Comparison of ENCODE assay signal across 16 cellular contexts in genomic region chr15:98123297-98123696, GRCh38.
"Had no signal": no experiment of that assay in that cellular context is flagged by ENCODE, and none has a peak within 500 bp of the region (broad histone marks: within the 10 kb centered on the region; RNA-seq: fewer than 3 reads in every experiment).

No MANE protein-coding gene starts in this region.

- H3K36me3 ChIP-seq: colonic mucosa, gastrocnemius medialis, heart left ventricle, lower lobe of right lung, tibial nerve had no signal

- H3K4me1 ChIP-seq: colonic mucosa, gastrocnemius medialis, heart left ventricle, lower lobe of right lung, tibial nerve had no signal

- H3K9me3 ChIP-seq: colonic mucosa, gastrocnemius medialis, heart left ventricle, lower lobe of right lung, tibial nerve had no signal

- ATAC-seq: activated CD8-positive, alpha-beta T cell treated with anti-CD3 and anti-CD28 coated beads, Interleukin-2, amount 10 ng/mL, durations not matched to agents 7 days and 5 days; activated naive CD4-positive, alpha-beta T cell treated with anti-CD3 and anti-CD28 coated beads, Interleukin-2, amount 50 U/mL, for 72 hours; gastrocnemius medialis; heart left ventricle; left colon; stimulated activated memory B cell treated with anti-CD40 and anti-IgM and Interleukin-4, amounts not matched to agents 10 μg/mL and 1 μg/mL and 100 μg/mL, for 72 hours had no signal

- H3K27ac ChIP-seq: colonic mucosa, gastrocnemius medialis, lower lobe of right lung had no signal

- DNase-seq: activated B cell treated with CpG ODN at 0.5 μM for 24 hours; activated CD4-positive, alpha-beta T cell treated with anti-CD3 and anti-CD28 coated beads, Interleukin-2, amount 10 ng/mL, durations not matched to agents 24 days and 14 days; activated CD8-positive, alpha-beta memory T cell treated with anti-CD3 and anti-CD28 coated beads, Interleukin-2, amount 50 U/mL, for 4 hours; activated CD8-positive, alpha-beta T cell treated with anti-CD3 and anti-CD28 coated beads, Interleukin-2, amount 10 ng/mL, durations not matched to agents 7 days and 5 days; activated gamma-delta T cell; activated T-cell treated with anti-CD3 and anti-CD28 coated beads, Interleukin-2, amount 50 U/mL, for 48 hours; amygdala; central memory CD4-positive, alpha-beta T cell; colonic mucosa; gastrocnemius medialis; heart left ventricle; left colon; lower lobe of right lung had no signal

- H3K27me3 ChIP-seq: colonic mucosa, gastrocnemius medialis, tibial nerve had no signal

- H3K4me3 ChIP-seq: colonic mucosa, gastrocnemius medialis, heart left ventricle, lower lobe of right lung, tibial nerve had no signal
